In genomic region chr13:24618219-24618955, GRCh38 we compare ENCODE assay signal across 8 cellular contexts.
A peak's percentile ranks its signal among the peaks of the same experiment; 100 is the strongest.
DNase-seq lines count a peak whose midpoint lies in the region; ATAC-seq, FAIRE-seq and TF ChIP-seq lines count a peak whose summit lies in the region.

No MANE protein-coding gene starts in this region.

- H3K79me2 ChIP-seq in GM12878 (ENCODE audit: control insufficient read depth, insufficient read depth, low read length) = no peaks in the 10 kb centered on the region

- TF ChIP-seq CTCF in GM12878 (IDR thresholded peaks at IDR 0.05 in 2 of 3, conservative IDR thresholded peaks at IDR 0.05 in 1 of 3; ENCODE audit: control insufficient read depth in 2 of 3, extremely low read depth in 1 of 3, insufficient read depth in 1 of 3, low read depth in 3 of 3, low read length in 3 of 3) = no peak
- no peak for TF ChIP-seq CTCF in mesothelial cell of epicardium (IDR thresholded peaks at IDR 0.05; ENCODE audit: unreplicated experiment)
- no peak for TF ChIP-seq CTCF in progenitor cell of endocrine pancreas (IDR thresholded peaks at IDR 0.05; ENCODE audit: unreplicated experiment)
- TF ChIP-seq CTCF in Caco-2 (IDR thresholded peaks at IDR 0.05; ENCODE audit: insufficient read depth in 1 of 2, low read depth in 1 of 2, low read length in 1 of 2, severe bottlenecking in 1 of 2, unreplicated experiment in 1 of 2) = no peak

- no peak for TF ChIP-seq RAD21 in GM12878 (IDR thresholded peaks at IDR 0.05; ENCODE audit: insufficient read depth, low read depth, low read length)

- RAD21 ChIA-PET in GM12878 (lab: Charles Lee; ENCODE audit: unreplicated experiment) = no interaction called here

- peak overlapping the region; percentile 81 to 94 for H3K27ac Mint-ChIP-seq in T-cell
- H3K27ac Mint-ChIP-seq in mesothelial cell of epicardium = no peak overlapping the region
- H3K27ac Mint-ChIP-seq in progenitor cell of endocrine pancreas = no peak overlapping the region
- no peak overlapping the region for H3K27ac Mint-ChIP-seq in Caco-2 (ENCODE audit: unreplicated experiment)

- H3K27ac ChIP-seq in GM12878 (ENCODE audit: control insufficient read depth, insufficient read depth) = peak overlapping the region; percentile 1

- ATAC-seq in GM18508 (IDR thresholded peaks at IDR 0.05; ENCODE audit: insufficient read depth, unreplicated experiment) (peak; percentile 81), HG02973 (IDR thresholded peaks at IDR 0.05; ENCODE audit: unreplicated experiment) (peak; percentile 57), T-cell (replicated peaks in 1 of 4) (peak; percentile 78 to 89 (median 87)), GM12878 (peak; percentile 73)

- peak overlapping the region; percentile 28; the same call in 1 of the 2 replicates for H3K4me2 ChIP-seq in GM12878 (ENCODE audit: control insufficient read depth, insufficient read depth)

- SMC1A ChIA-PET in GM12878 (lab: Charles Lee; ENCODE audit: uncharacterized antibody, unreplicated experiment) = interaction anchor here (1.7 kb wide), 1 partner anchor 12 kb away, joined by 5 read pairs; no protein-coding TSS in a partner anchor

- POLR2A ChIA-PET in T-cell (lab: Charles Lee) (interaction anchor here in 1 of 2 donors (0.6 to 1.0 kb wide), 2 partner anchors 10 to 114 kb away, joined by 3 to 6 read pairs; no protein-coding TSS in a partner anchor), GM12878 (lab: Charles Lee) (no interaction called here), Caco-2 (lab: Charles Lee) (no interaction called here)

- no peaks in the 10 kb centered on the region for H3K9me3 Mint-ChIP-seq in T-cell
- H3K9me3 Mint-ChIP-seq in mesothelial cell of epicardium = no peaks in the 10 kb centered on the region
- H3K9me3 Mint-ChIP-seq in progenitor cell of endocrine pancreas (ENCODE audit: low read depth) = no peaks in the 10 kb centered on the region
- H3K9me3 Mint-ChIP-seq in Caco-2 (ENCODE audit: unreplicated experiment) = no peaks in the 10 kb centered on the region

- H3K4me3 ChIP-seq in GM12878 = no peak overlapping the region
- no peak overlapping the region for H3K4me3 ChIP-seq in Caco-2 (ENCODE audit: low read depth, low read length)

- no peaks in the 10 kb centered on the region; the same call in 1 of the 3 replicates for H3K9me3 ChIP-seq in GM12878 (replicated peaks; ENCODE audit: control insufficient read depth, insufficient read depth, low read length)
- H3K9me3 ChIP-seq in Caco-2 = no peaks in the 10 kb centered on the region

- peak; percentile 38 to 79 (median 65) for DNase-seq in T-cell
- peak; percentile 40 for DNase-seq in GM12878 (ENCODE audit: low read depth, low spot score)
- peak; percentile 60 to 65 for DNase-seq in stimulated activated CD8-positive, alpha-beta memory T cell treated with anti-CD3 and anti-CD28 coated beads, Interleukin-2, amount 100 ng/mL, for 48 hours (ENCODE audit: low read depth in 2 of 2)
- DNase-seq in mesothelial cell of epicardium (ENCODE audit: low spot score in 2 of 2, unreplicated experiment in 2 of 2) = no peak
- DNase-seq in progenitor cell of endocrine pancreas (ENCODE audit: low spot score, unreplicated experiment) = no peak
- no peak for DNase-seq in Caco-2

- H3K4me1 ChIP-seq in GM12878 (ENCODE audit: control insufficient read depth, insufficient read depth, low read length) (peaks cover 11% of the 10 kb centered on the region), Caco-2 (peaks cover 9% of the 10 kb centered on the region)

- H3K27me3 Mint-ChIP-seq in T-cell (no peaks in the 10 kb centered on the region), mesothelial cell of epicardium (ENCODE audit: low read depth) (no peaks in the 10 kb centered on the region), progenitor cell of endocrine pancreas (no peaks in the 10 kb centered on the region), Caco-2 (ENCODE audit: insufficient read depth, unreplicated experiment) (no peaks in the 10 kb centered on the region)

- in situ Hi-C loops in GM12878 (cut with MboI) = no loop called here

- H3K4me1 Mint-ChIP-seq in T-cell (peaks cover 33 to 40% (median 39%) of the 10 kb centered on the region in 3 donors), mesothelial cell of epicardium (peaks cover 4% of the 10 kb centered on the region), progenitor cell of endocrine pancreas (ENCODE audit: low read depth) (no peaks in the 10 kb centered on the region), Caco-2 (ENCODE audit: low read depth, unreplicated experiment) (peaks cover 6% of the 10 kb centered on the region)

- TF ChIP-seq EP300 in GM12878 (IDR thresholded peaks at IDR 0.05; ENCODE audit: borderline replicate concordance in 1 of 2, control insufficient read depth in 1 of 2, low read depth in 2 of 2, low read length in 2 of 2) = peak in 1 of 2 experiments; percentile 40; a peak in 1 of 4 replicates

- CTCF ChIA-PET in T-cell (lab: Charles Lee) (interaction anchor here in 1 of 2 donors (1.0 to 1.3 kb wide), 2 partner anchors 12 to 14 kb away, joined by 3 to 10 read pairs; no protein-coding TSS in a partner anchor), GM12878 (lab: Yijun Ruan, JAX) (interaction anchor here (0.9 to 1.4 kb wide), 2 partner anchors 12 to 657 kb away, joined by 3 to 8 read pairs; no protein-coding TSS in a partner anchor), Caco-2 (lab: Charles Lee) (no interaction called here)

- H3K9ac ChIP-seq in GM12878 (ENCODE audit: control insufficient read depth, insufficient read depth, low read length) = no peak overlapping the region

- no peaks in the 10 kb centered on the region for H3K36me3 Mint-ChIP-seq in T-cell
- no peaks in the 10 kb centered on the region for H3K36me3 Mint-ChIP-seq in mesothelial cell of epicardium
- no peaks in the 10 kb centered on the region for H3K36me3 Mint-ChIP-seq in progenitor cell of endocrine pancreas (ENCODE audit: insufficient read depth)
- no peaks in the 10 kb centered on the region for H3K36me3 Mint-ChIP-seq in Caco-2 (ENCODE audit: insufficient read depth, unreplicated experiment)

- H3K4me3 Mint-ChIP-seq in T-cell (peak overlapping the region in 1 of 3 donors; percentile 39), mesothelial cell of epicardium (no peak overlapping the region), progenitor cell of endocrine pancreas (ENCODE audit: low read depth) (no peak overlapping the region), Caco-2 (ENCODE audit: unreplicated experiment) (no peak overlapping the region)

- H3K36me3 ChIP-seq in GM12878 (ENCODE audit: control insufficient read depth in 2 of 2, insufficient read depth in 2 of 2, low read length in 1 of 2) (no peaks in the 10 kb centered on the region), Caco-2 (ENCODE audit: control insufficient read depth, insufficient read depth, low read length) (no peaks in the 10 kb centered on the region)

- 49% methylated on average over 14 of the region's 14 CpGs for WGBS in GM12878 (ENCODE audit: insufficient coverage, insufficient replicate concordance, low lambda C conversion rate, missing lambda C conversion rate)

- peak; percentile 70 for FAIRE-seq in GM12878 (lab: Jason Lieb, UNC)

- H3K27me3 ChIP-seq in GM12878 (replicated peaks in 1 of 2; ENCODE audit: control insufficient read depth in 2 of 2, insufficient read depth in 2 of 2, low read length in 1 of 2) = no peaks in the 10 kb centered on the region
- no peaks in the 10 kb centered on the region for H3K27me3 ChIP-seq in Caco-2 (replicated peaks; ENCODE audit: control insufficient read depth, insufficient read depth, low read length)

- H2AFZ ChIP-seq in GM12878 (ENCODE audit: control insufficient read depth, low read depth, low read length) = peak overlapping the region; percentile 81

- no peaks in the 10 kb centered on the region for H4K20me1 ChIP-seq in GM12878 (ENCODE audit: control insufficient read depth, insufficient read depth)

- TF ChIP-seq POLR2A in GM12878 (IDR thresholded peaks at IDR 0.05; ENCODE audit: low read depth, low read length) = no peak; the same call in 1 of the 2 replicates

- intact Hi-C loops in GM12878 (cut with micrococcal nuclease; ENCODE audit: unreplicated experiment) = no loop called here
- intact Hi-C loops in Caco-2 (cut with micrococcal nuclease; ENCODE audit: unreplicated experiment) = no loop called here

- no TSS peak for BruUV-seq in GM12878 (replicated peaks; lab: Mats Ljungman, UMichigan)
- BruUV-seq in Caco-2 (replicated peaks; lab: Mats Ljungman, UMichigan) = no TSS peak

TF ChIP-seq in GM12878, 131 proteins besides CTCF, POLR2A, EP300 and RAD21 (continues in another document):
- TF ChIP-seq SREBF1 (IDR thresholded peaks at IDR 0.05; ENCODE audit: low read length) (no peak), POLR2AphosphoS5 (IDR thresholded peaks at IDR 0.05; ENCODE audit: low read length) (no peak), FOS (IDR thresholded peaks at IDR 0.05; ENCODE audit: borderline replicate concordance, extremely low read depth, insufficient read length) (no peak), FOXM1 (IDR thresholded peaks at IDR 0.05; ENCODE audit: low read depth, low read length) (0 out of 2 replicates have a peak, but pooled peaks have one; percentile 35), SUPT20H (IDR thresholded peaks at IDR 0.05; ENCODE audit: borderline replicate concordance, control insufficient read depth, low read depth, low read length) (no peak), SP1 (IDR thresholded peaks at IDR 0.05; ENCODE audit: low read depth, low read length) (peak; percentile 32), CBFB (IDR thresholded peaks at IDR 0.05; ENCODE audit: low read depth) (0 out of 2 replicates have a peak, but pooled peaks have one; percentile 27), SPI1 (IDR thresholded peaks at IDR 0.05; ENCODE audit: borderline replicate concordance, insufficient read depth, low read depth, low read length) (no peak), IKZF2 (IDR thresholded peaks at IDR 0.05) (0 out of 4 replicates have a peak, but pooled peaks have one; percentile 13 to 14), POLR2AphosphoS2 (IDR thresholded peaks at IDR 0.05; ENCODE audit: low read depth, low read length) (no peak), CREB1 (IDR thresholded peaks at IDR 0.05; ENCODE audit: low read depth) (peak; percentile 76), ETV6 (conservative IDR thresholded peaks at IDR 0.05 in 1 of 2, IDR thresholded peaks at IDR 0.05 in 1 of 2; ENCODE audit: borderline replicate concordance in 1 of 2, low read depth in 1 of 2) (peak in 1 of 2 experiments; percentile 85; a peak in 2 of 4 replicates), RCOR1 (conservative IDR thresholded peaks at IDR 0.05; ENCODE audit: low read depth, low read length) (no peak)
- TF ChIP-seq, protein P1, sequence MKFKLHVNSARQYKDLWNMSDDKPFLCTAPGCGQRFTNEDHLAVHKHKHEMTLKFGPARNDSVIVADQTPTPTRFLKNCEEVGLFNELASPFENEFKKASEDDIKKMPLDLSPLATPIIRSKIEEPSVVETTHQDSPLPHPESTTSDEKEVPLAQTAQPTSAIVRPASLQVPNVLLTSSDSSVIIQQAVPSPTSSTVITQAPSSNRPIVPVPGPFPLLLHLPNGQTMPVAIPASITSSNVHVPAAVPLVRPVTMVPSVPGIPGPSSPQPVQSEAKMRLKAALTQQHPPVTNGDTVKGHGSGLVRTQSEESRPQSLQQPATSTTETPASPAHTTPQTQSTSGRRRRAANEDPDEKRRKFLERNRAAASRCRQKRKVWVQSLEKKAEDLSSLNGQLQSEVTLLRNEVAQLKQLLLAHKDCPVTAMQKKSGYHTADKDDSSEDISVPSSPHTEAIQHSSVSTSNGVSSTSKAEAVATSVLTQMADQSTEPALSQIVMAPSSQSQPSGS (IDR thresholded peaks at IDR 0.05; ENCODE audit: low read length) = peak; percentile 45; the same call in 1 of the 2 replicates

Comparison
In these comparisons a context has a peak if more than half of its experiments do, and no peak if none do; other contexts are left out.
1. DNase-seq: peak in T-cell (34 of 34), GM12878 (single experiment) and stimulated activated CD8-positive, alpha-beta memory T cell treated with anti-CD3 and anti-CD28 coated beads, Interleukin-2, amount 100 ng/mL, for 48 hours (2 of 2); none in mesothelial cell of epicardium (0 of 2), progenitor cell of endocrine pancreas (single experiment) and Caco-2 (0 of 2).
2. H3K27ac Mint-ChIP-seq: peak in T-cell (2 of 2); none in mesothelial cell of epicardium (single experiment), progenitor cell of endocrine pancreas (single experiment) and Caco-2 (single experiment).
3. Peak in every context shown above with its lines, with median percentiles within 50 percentile points of each other: ATAC-seq.